In the genomic region with DNA sequence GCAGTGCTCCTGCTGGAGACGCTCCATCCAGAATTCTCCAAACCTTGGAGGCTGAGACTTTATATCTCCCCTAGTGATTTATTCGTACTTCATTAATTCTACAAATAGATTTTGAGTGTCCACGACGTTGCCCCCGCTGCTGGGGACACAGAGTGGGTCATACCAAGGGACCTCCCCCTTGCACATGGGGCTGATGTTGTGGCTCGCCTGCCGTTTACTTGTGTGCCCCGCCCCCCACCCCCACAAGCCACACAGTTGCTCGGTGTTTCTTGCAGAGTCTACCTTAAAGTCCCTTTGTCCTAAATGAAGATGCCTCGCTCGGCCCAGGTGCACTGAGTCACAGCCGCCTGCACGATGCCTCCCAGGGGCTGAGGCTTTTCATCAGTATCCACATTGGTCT, we compare ENCODE assay signal across 9 cellular contexts. TPM values are rescaled to one million over a fixed set of nuclear protein-coding genes. Genes with fewer than 3 reads are reported as not detected.
"Had no signal": no experiment of that assay in that cellular context is flagged by ENCODE, and none has a peak within 500 bp of the region (broad histone marks: within the 10 kb centered on the region; RNA-seq: fewer than 3 reads in every experiment).

No MANE protein-coding gene starts in this region.

- H3K4me3 Mint-ChIP-seq: IgD-negative memory B cell had no signal

- H3K4me3 ChIP-seq: K562 had no signal

- H3K27ac Mint-ChIP-seq: IgD-negative memory B cell had no signal

- H3K4me1 Mint-ChIP-seq: IgD-negative memory B cell had no signal

- H3K36me3 Mint-ChIP-seq: IgD-negative memory B cell had no signal

- H3K9me3 Mint-ChIP-seq: IgD-negative memory B cell had no signal

- DNase-seq: IMR-90, KBM-7, KG1 had no signal

- H3K27ac ChIP-seq: HL-60 had no signal

- ATAC-seq: HepG2, K562 had no signal

RNA-seq across cellular contexts. Expression of a gene that starts 20.3 kb away (rescaled TPM):
- total RNA-seq: HepG2, HT-29, HT1080, IMR-90 had no signal
- polyA plus RNA-seq: HepG2, IgD-negative memory B cell, IMR-90 had no signal
